In genomic region chr7:66673124-66673639, GRCh38 we compare ENCODE assay signal across 8 cellular contexts. TPM values are rescaled to one million over a fixed set of nuclear protein-coding genes. Genes with fewer than 3 reads are reported as not detected.
DNase-seq lines count a peak whose midpoint lies in the region; ATAC-seq, FAIRE-seq and TF ChIP-seq lines count a peak whose summit lies in the region.
"Not testable (repeated sequence)": the region's sequence is repeated elsewhere in the genome, so short reads cannot be mapped to it uniquely, and the experiment has no call there.

No MANE protein-coding gene starts in this region.

- H3K4me1 Mint-ChIP-seq in activated B cell treated with CpG ODN at 0.5 μM for 24 hours; effector memory CD8-positive, alpha-beta T cell (ENCODE audit: low read depth in 2 of 2): not testable (repeated sequence)
- H3K4me1 Mint-ChIP-seq in activated naive CD8-positive, alpha-beta T cell treated with anti-CD3 and anti-CD28 coated beads, Interleukin-2, amount 50 U/mL, for 24 hours: peaks cover 14% of the 10 kb centered on the region

- ATAC-seq in activated B cell treated with CpG ODN at 0.5 μM for 24 hours (ENCODE audit: low read depth): peak; percentile 37
- peak; percentile 86 for ATAC-seq in activated naive CD8-positive, alpha-beta T cell treated with anti-CD3 and anti-CD28 coated beads, Interleukin-2, amount 50 U/mL, for 24 hours
- peak; percentile 35 for ATAC-seq in effector memory CD8-positive, alpha-beta T cell (replicated peaks)
- ATAC-seq in left cardiac atrium: peak; percentile 57 to 62
- peak; percentile 23 for ATAC-seq in sciatic nerve

- TF ChIP-seq CTCF in activated B cell treated with CpG ODN at 0.5 μM for 24 hours (IDR thresholded peaks at IDR 0.05): not testable (repeated sequence)

- H3K4me3 Mint-ChIP-seq in activated B cell treated with CpG ODN at 0.5 μM for 24 hours; activated naive CD8-positive, alpha-beta T cell treated with anti-CD3 and anti-CD28 coated beads, Interleukin-2, amount 50 U/mL, for 24 hours; effector memory CD8-positive, alpha-beta T cell: not testable (repeated sequence)

- not testable (repeated sequence) for DNase-seq in GM12891 (ENCODE audit: insufficient read length, low spot score); activated B cell treated with CpG ODN at 0.5 μM for 24 hours; activated naive CD8-positive, alpha-beta T cell treated with anti-CD3 and anti-CD28 coated beads, Interleukin-2, amount 50 U/mL, for 24 hours; effector memory CD8-positive, alpha-beta T cell; left cardiac atrium; sciatic nerve (ENCODE audit: low spot score); urothelium cell line (ENCODE audit: low spot score)
- DNase-seq in M059J (ENCODE audit: low read depth): peak; percentile 65

- H3K27me3 Mint-ChIP-seq in activated B cell treated with CpG ODN at 0.5 μM for 24 hours; activated naive CD8-positive, alpha-beta T cell treated with anti-CD3 and anti-CD28 coated beads, Interleukin-2, amount 50 U/mL, for 24 hours; effector memory CD8-positive, alpha-beta T cell: not testable (repeated sequence)

- intact Hi-C loops in activated B cell treated with CpG ODN at 0.5 μM for 24 hours (cut with micrococcal nuclease); left cardiac atrium (cut with DNase I); sciatic nerve (cut with DNase I): not testable (repeated sequence)

- H3K36me3 Mint-ChIP-seq in activated B cell treated with CpG ODN at 0.5 μM for 24 hours (ENCODE audit: low read depth); activated naive CD8-positive, alpha-beta T cell treated with anti-CD3 and anti-CD28 coated beads, Interleukin-2, amount 50 U/mL, for 24 hours (ENCODE audit: low read depth); effector memory CD8-positive, alpha-beta T cell (ENCODE audit: insufficient read depth): not testable (repeated sequence)

- CTCF ChIA-PET in activated B cell treated with CpG ODN at 0.5 μM for 24 hours (lab: Charles Lee): not testable (repeated sequence)

- TF ChIP-seq POLR2A in GM12891 (IDR thresholded peaks at IDR 0.05; ENCODE audit: low read depth, low read length): not testable (repeated sequence)

- POLR2A ChIA-PET in activated B cell treated with CpG ODN at 0.5 μM for 24 hours (lab: Charles Lee): interaction anchor here (1.1 kb wide), 1 partner anchor 8 kb away, joined by 3 read pairs; no protein-coding TSS in a partner anchor

- H3K9me3 Mint-ChIP-seq in activated B cell treated with CpG ODN at 0.5 μM for 24 hours; activated naive CD8-positive, alpha-beta T cell treated with anti-CD3 and anti-CD28 coated beads, Interleukin-2, amount 50 U/mL, for 24 hours; effector memory CD8-positive, alpha-beta T cell: not testable (repeated sequence)

- H3K27ac Mint-ChIP-seq in activated B cell treated with CpG ODN at 0.5 μM for 24 hours; activated naive CD8-positive, alpha-beta T cell treated with anti-CD3 and anti-CD28 coated beads, Interleukin-2, amount 50 U/mL, for 24 hours; effector memory CD8-positive, alpha-beta T cell: not testable (repeated sequence)

- FAIRE-seq in GM12891 (lab: Jason Lieb, UNC) (peak; percentile 68), urothelium cell line (lab: Jason Lieb, UNC) (peak; percentile 82)

RNA-seq across cellular contexts. Expression of gene KCTD7, which starts 44.5 kb away (rescaled TPM):
- 3.5 TPM for polyA plus RNA-seq in GM12891 (2012; ENCODE audit: low read depth, missing spikeins)
- 6.5 and 8.3 TPM in 2 replicates for total RNA-seq in M059J (2014; rRNA removed; shearing (Covaris generic))
- total RNA-seq in activated B cell treated with CpG ODN at 0.5 μM for 24 hours: 12.8 and 13.2 TPM in 2 replicates
- total RNA-seq in left cardiac atrium: 10 to 100 TPM in 1 of 2 donors, 1 to 10 TPM in 1; 9.2 to 11.3 TPM
- total RNA-seq in sciatic nerve: 26.9 TPM

Comparison
In these comparisons a context has a peak if more than half of its experiments do, and no peak if none do; other contexts are left out.
1. ATAC-seq: peak in every context shown above with its lines; median percentile 86 in activated naive CD8-positive, alpha-beta T cell treated with anti-CD3 and anti-CD28 coated beads, Interleukin-2, amount 50 U/mL, for 24 hours; 60 in left cardiac atrium; 37 in activated B cell treated with CpG ODN at 0.5 μM for 24 hours; 35 in effector memory CD8-positive, alpha-beta T cell; 23 in sciatic nerve.